1 cellular context compared by ENCODE assay signal in genomic region chr2:7109558-7109935, GRCh38.
TF ChIP-seq lines count a peak whose summit lies in the region.

No MANE protein-coding gene starts in this region.

TF ChIP-seq in GM23338, 12 proteins besides CTCF, POLR2A, EP300 and RAD21 (continued from another document):
- TF ChIP-seq ETS1 (IDR thresholded peaks at IDR 0.05) (no peak), REST (IDR thresholded peaks at IDR 0.05; ENCODE audit: unreplicated experiment) (no peak), STAT1 (IDR thresholded peaks at IDR 0.05; ENCODE audit: unreplicated experiment) (no peak), CREB1 (CRISPR knock-in tag; IDR thresholded peaks at IDR 0.05; ENCODE audit: low read depth) (no peak), JUNB (IDR thresholded peaks at IDR 0.05; ENCODE audit: unreplicated experiment) (no peak), ZNF331 (CRISPR knock-in tag; IDR thresholded peaks at IDR 0.05; ENCODE audit: low read depth) (no peak), ZNF114 (CRISPR knock-in tag; IDR thresholded peaks at IDR 0.05) (no peak), POLR2AphosphoS5 (IDR thresholded peaks at IDR 0.05; ENCODE audit: low read depth) (no peak), NANOG (IDR thresholded peaks at IDR 0.05; ENCODE audit: borderline replicate concordance) (no peak), EZH2phosphoT487 (IDR thresholded peaks at IDR 0.05; ENCODE audit: unreplicated experiment) (no peak), EZH2 (IDR thresholded peaks at IDR 0.05; ENCODE audit: low read depth, unreplicated experiment) (no peak)
